27 cellular contexts compared by ENCODE assay signal in genomic region chr16:82293671-82294070, GRCh38.
"Had no signal": no experiment of that assay in that cellular context is flagged by ENCODE, and none has a peak within 500 bp of the region (broad histone marks: within the 10 kb centered on the region; RNA-seq: fewer than 3 reads in every experiment).

No MANE protein-coding gene starts in this region.

- H3K4me1 ChIP-seq: stomach, suprapubic skin, testis, thyroid gland, tibial artery, tibial nerve, transverse colon, upper lobe of left lung, upper lobe of right lung, uterus, vagina had no signal

- H3K4me1 Mint-ChIP-seq: stimulated activated effector memory CD8-positive, alpha-beta T cell treated with anti-CD3 and anti-CD28 coated beads, Interleukin-12 subunit alpha, Interleukin-12 subunit beta, amount 100 ng/mL, for 72 hours; stimulated activated memory B cell treated with anti-CD40 and anti-IgM and Interleukin-4, amounts not matched to agents 10 μg/mL and 1 μg/mL and 100 μg/mL, for 72 hours; stimulated activated naive B cell treated with anti-CD40 and anti-IgM and Interleukin-4, amounts not matched to agents 10 μg/mL and 1 μg/mL and 100 μg/mL, for 72 hours; stimulated activated naive CD8-positive, alpha-beta T cell treated with anti-CD3 and anti-CD28 coated beads, Interleukin-15, amount 100 ng/mL, for 72 hours had no signal

- DNase-seq: stimulated activated CD4-positive, alpha-beta T cell treated with anti-CD3 and anti-CD28 coated beads, Interleukin-2, amount 100 ng/mL, for 48 hours; stimulated activated CD4-positive, alpha-beta T cell treated with anti-CD3 and anti-CD28 coated beads, Interleukin-4, amount 100 ng/mL, for 1 hour; stimulated activated CD4-positive, alpha-beta T cell treated with anti-CD3 and anti-CD28 coated beads, Interleukin-4, amount 100 ng/mL, for 24 hours; stimulated activated CD4-positive, alpha-beta T cell treated with anti-CD3 and anti-CD28 coated beads, Interleukin-4, amount 100 ng/mL, for 4 hours; stimulated activated CD8-positive, alpha-beta memory T cell treated with anti-CD3 and anti-CD28 coated beads, Interleukin-4, amount 100 ng/mL, for 48 hours; stimulated activated naive B cell treated with anti-CD40 and anti-IgM and Interleukin-4, amounts not matched to agents 10 μg/mL and 1 μg/mL and 100 μg/mL, for 72 hours; stimulated activated naive CD4-positive, alpha-beta T cell; stimulated activated naive CD4-positive, alpha-beta T cell treated with Interleukin-2 at 50 U/mL for 16 hours; stimulated activated naive CD8-positive, alpha-beta T cell treated with anti-CD3 and anti-CD28 coated beads, Interleukin-15, amount 100 ng/mL, for 72 hours; stimulated activated naive CD8-positive, alpha-beta T cell treated with anti-CD3 and anti-CD28 coated beads, Interleukin-15, Interleukin-2, amounts not matched to agents 100 U/mL and 50 U/mL, for 24 hours; stomach; substantia nigra; testis; thyroid gland; tibial artery; transverse colon; upper lobe of left lung; upper lobe of right lung; uterus had no signal

- H3K27ac ChIP-seq: stomach, suprapubic skin, testis, thoracic aorta, thyroid gland, tibial artery, tibial nerve, transverse colon, upper lobe of left lung, upper lobe of right lung, uterus, vagina had no signal

- H3K36me3 ChIP-seq: stomach, suprapubic skin, thoracic aorta, thyroid gland, tibial artery, tibial nerve, transverse colon, upper lobe of left lung, upper lobe of right lung, uterus, vagina had no signal

- H3K27me3 Mint-ChIP-seq: stimulated activated memory B cell treated with anti-CD40 and anti-IgM and Interleukin-4, amounts not matched to agents 10 μg/mL and 1 μg/mL and 100 μg/mL, for 72 hours had no signal

- H3K4me3 ChIP-seq: stomach, suprapubic skin, testis, thoracic aorta, thyroid gland, tibial artery, tibial nerve, transverse colon, upper lobe of left lung, upper lobe of right lung, uterus, vagina had no signal

- ATAC-seq: stimulated activated effector memory CD8-positive, alpha-beta T cell treated with anti-CD3 and anti-CD28 coated beads, Interleukin-12 subunit alpha, Interleukin-12 subunit beta, amount 100 ng/mL, for 72 hours; stimulated activated memory B cell treated with anti-CD40 and anti-IgM and Interleukin-4, amounts not matched to agents 10 μg/mL and 1 μg/mL and 100 μg/mL, for 72 hours; stimulated activated naive B cell treated with anti-CD40 and anti-IgM and Interleukin-4, amounts not matched to agents 10 μg/mL and 1 μg/mL and 100 μg/mL, for 72 hours; stimulated activated naive CD8-positive, alpha-beta T cell treated with anti-CD3 and anti-CD28 coated beads, Interleukin-15, amount 100 ng/mL, for 72 hours; stimulated activated naive CD8-positive, alpha-beta T cell treated with anti-CD3 and anti-CD28 coated beads, Interleukin-15, Interleukin-2, amounts not matched to agents 100 U/mL and 50 U/mL, for 24 hours; upper lobe of right lung had no signal

- H3K9me3 Mint-ChIP-seq: stimulated activated effector memory CD8-positive, alpha-beta T cell treated with anti-CD3 and anti-CD28 coated beads, Interleukin-12 subunit alpha, Interleukin-12 subunit beta, amount 100 ng/mL, for 72 hours; stimulated activated memory B cell treated with anti-CD40 and anti-IgM and Interleukin-4, amounts not matched to agents 10 μg/mL and 1 μg/mL and 100 μg/mL, for 72 hours; stimulated activated naive CD8-positive, alpha-beta T cell treated with anti-CD3 and anti-CD28 coated beads, Interleukin-15, amount 100 ng/mL, for 72 hours; stimulated activated naive CD8-positive, alpha-beta T cell treated with anti-CD3 and anti-CD28 coated beads, Interleukin-15, Interleukin-2, amounts not matched to agents 100 ng/mL and 50 ng/mL, for 24 hours; type B pancreatic cell had no signal

- H3K4me3 Mint-ChIP-seq: stimulated activated effector memory CD8-positive, alpha-beta T cell treated with anti-CD3 and anti-CD28 coated beads, Interleukin-12 subunit alpha, Interleukin-12 subunit beta, amount 100 ng/mL, for 72 hours; stimulated activated memory B cell treated with anti-CD40 and anti-IgM and Interleukin-4, amounts not matched to agents 10 μg/mL and 1 μg/mL and 100 μg/mL, for 72 hours; stimulated activated naive B cell treated with anti-CD40 and anti-IgM and Interleukin-4, amounts not matched to agents 10 μg/mL and 1 μg/mL and 100 μg/mL, for 72 hours; stimulated activated naive CD8-positive, alpha-beta T cell treated with anti-CD3 and anti-CD28 coated beads, Interleukin-15, amount 100 ng/mL, for 72 hours; stimulated activated naive CD8-positive, alpha-beta T cell treated with anti-CD3 and anti-CD28 coated beads, Interleukin-15, Interleukin-2, amounts not matched to agents 100 ng/mL and 50 ng/mL, for 24 hours; type B pancreatic cell had no signal

- H3K27ac Mint-ChIP-seq: stimulated activated effector memory CD8-positive, alpha-beta T cell treated with anti-CD3 and anti-CD28 coated beads, Interleukin-12 subunit alpha, Interleukin-12 subunit beta, amount 100 ng/mL, for 72 hours; stimulated activated memory B cell treated with anti-CD40 and anti-IgM and Interleukin-4, amounts not matched to agents 10 μg/mL and 1 μg/mL and 100 μg/mL, for 72 hours; stimulated activated naive B cell treated with anti-CD40 and anti-IgM and Interleukin-4, amounts not matched to agents 10 μg/mL and 1 μg/mL and 100 μg/mL, for 72 hours; stimulated activated naive CD8-positive, alpha-beta T cell treated with anti-CD3 and anti-CD28 coated beads, Interleukin-15, amount 100 ng/mL, for 72 hours; stimulated activated naive CD8-positive, alpha-beta T cell treated with anti-CD3 and anti-CD28 coated beads, Interleukin-15, Interleukin-2, amounts not matched to agents 100 ng/mL and 50 ng/mL, for 24 hours; type B pancreatic cell had no signal

- H3K9me3 ChIP-seq: stomach, suprapubic skin, testis, thoracic aorta, thyroid gland, tibial artery, tibial nerve, transverse colon, upper lobe of left lung, upper lobe of right lung, uterus, vagina had no signal

- H3K36me3 Mint-ChIP-seq: stimulated activated effector memory CD8-positive, alpha-beta T cell treated with anti-CD3 and anti-CD28 coated beads, Interleukin-12 subunit alpha, Interleukin-12 subunit beta, amount 100 ng/mL, for 72 hours; stimulated activated memory B cell treated with anti-CD40 and anti-IgM and Interleukin-4, amounts not matched to agents 10 μg/mL and 1 μg/mL and 100 μg/mL, for 72 hours; stimulated activated naive B cell treated with anti-CD40 and anti-IgM and Interleukin-4, amounts not matched to agents 10 μg/mL and 1 μg/mL and 100 μg/mL, for 72 hours; type B pancreatic cell had no signal

- H3K27me3 ChIP-seq: testis, thyroid gland, tibial artery, tibial nerve, upper lobe of left lung, upper lobe of right lung, uterus, vagina had no signal
